1 cellular context compared by ENCODE assay signal in genomic region chr17:57466042-57466471, GRCh38.
TF ChIP-seq lines count a peak whose summit lies in the region.

No MANE protein-coding gene starts in this region.

TF ChIP-seq in H1, 55 proteins besides CTCF, POLR2A, EP300 and RAD21 (continued from another document):
- TF ChIP-seq E2F6 (IDR thresholded peaks at IDR 0.05) (no peak), ATF2 (IDR thresholded peaks at IDR 0.05; ENCODE audit: low read length) (no peak), SP2 (IDR thresholded peaks at IDR 0.05; ENCODE audit: low read length) (no peak), RNF2 (IDR thresholded peaks at IDR 0.05; ENCODE audit: borderline replicate concordance, low read depth, low read length, missing control alignments, poor library complexity, severe bottlenecking) (no peak), CHD1 (IDR thresholded peaks at IDR 0.05; ENCODE audit: low read depth, low read length) (no peak), BACH1 (IDR thresholded peaks at IDR 0.05; ENCODE audit: low read length) (no peak), SIRT6 (IDR thresholded peaks at IDR 0.05; ENCODE audit: low read length) (no peak), SP1 (IDR thresholded peaks at IDR 0.05; ENCODE audit: low read depth, low read length) (0 out of 2 replicates have a peak, but pooled peaks have one; percentile 60), CEBPB (IDR thresholded peaks at IDR 0.05; ENCODE audit: low read depth, low read length) (peak; percentile 84), GABPA (IDR thresholded peaks at IDR 0.05; ENCODE audit: borderline replicate concordance, insufficient read depth, low read length) (no peak), KDM1A (IDR thresholded peaks at IDR 0.05; ENCODE audit: borderline replicate concordance, low read length) (no peak), CHD2 (IDR thresholded peaks at IDR 0.05; ENCODE audit: low read length) (no peak), TAF1 (IDR thresholded peaks at IDR 0.05; ENCODE audit: low read depth, low read length) (no peak), ATF3 (IDR thresholded peaks at IDR 0.05; ENCODE audit: insufficient read depth, low read depth, low read length) (no peak), SP4 (IDR thresholded peaks at IDR 0.05; ENCODE audit: low read length) (no peak), SIX5 (IDR thresholded peaks at IDR 0.05; ENCODE audit: low read depth, low read length) (no peak), EZH2 (IDR thresholded peaks at IDR 0.05; ENCODE audit: low read depth, low read length, severe bottlenecking) (no peak), JUND (IDR thresholded peaks at IDR 0.05; ENCODE audit: low read length) (no peak), NRF1 (IDR thresholded peaks at IDR 0.05; ENCODE audit: low read depth, low read length) (no peak), POLR2AphosphoS5 (IDR thresholded peaks at IDR 0.05; ENCODE audit: low read depth, low read length) (no peak), KDM5A (IDR thresholded peaks at IDR 0.05; ENCODE audit: low read length) (no peak), CTBP2 (IDR thresholded peaks at IDR 0.05; ENCODE audit: borderline replicate concordance, insufficient read depth, insufficient read length, low read length) (peak; percentile 64), SIN3A (conservative IDR thresholded peaks at IDR 0.05 in 1 of 2, IDR thresholded peaks at IDR 0.05 in 1 of 2; ENCODE audit: low read depth in 1 of 2, low read length in 2 of 2) (no peak), CBX8 (IDR thresholded peaks at IDR 0.05; ENCODE audit: borderline replicate concordance, low read depth, low read length) (no peak), SRF (IDR thresholded peaks at IDR 0.05; ENCODE audit: low read depth, low read length) (no peak), RFX5 (IDR thresholded peaks at IDR 0.05; ENCODE audit: borderline replicate concordance, low read depth, low read length) (no peak), GTF2F1 (IDR thresholded peaks at IDR 0.05; ENCODE audit: borderline replicate concordance, low read depth, low read length) (no peak), USF2 (IDR thresholded peaks at IDR 0.05; ENCODE audit: low read length) (no peak), ASH2L (IDR thresholded peaks at IDR 0.05; ENCODE audit: low read length) (no peak), YY1 (IDR thresholded peaks at IDR 0.05; ENCODE audit: low read depth, low read length) (0 out of 2 replicates have a peak, but pooled peaks have one; percentile 52), MAFK (IDR thresholded peaks at IDR 0.05; ENCODE audit: low read depth, low read length) (no peak), CREB1 (IDR thresholded peaks at IDR 0.05) (no peak), NANOG (IDR thresholded peaks at IDR 0.05; ENCODE audit: insufficient read depth, low read depth, low read length, poor library complexity, severe bottlenecking) (peak; percentile 94), SAP30 (IDR thresholded peaks at IDR 0.05; ENCODE audit: insufficient read depth, insufficient replicate concordance, low read length) (no peak), TAF7 (optimal IDR thresholded peaks at IDR 0.05; ENCODE audit: borderline replicate concordance, low read depth, low read length) (no peak), SUZ12 (IDR thresholded peaks at IDR 0.05; ENCODE audit: low read length) (no peak), HDAC2 (IDR thresholded peaks at IDR 0.05; ENCODE audit: borderline replicate concordance in 1 of 2, low read depth in 2 of 2, low read length in 2 of 2) (0 out of 4 replicates have a peak, but pooled peaks of 1 of the 2 experiments have one; percentile 61), ZNF274 (IDR thresholded peaks at IDR 0.05; ENCODE audit: borderline replicate concordance, extremely low read depth, low read length) (no peak), JUN (IDR thresholded peaks at IDR 0.05; ENCODE audit: low read depth, low read length) (no peak), PHF8 (conservative IDR thresholded peaks at IDR 0.05; ENCODE audit: low read depth, low read length) (no peak), RBBP5 (IDR thresholded peaks at IDR 0.05; ENCODE audit: borderline replicate concordance, low read depth, low read length) (no peak), FOSL1 (IDR thresholded peaks at IDR 0.05; ENCODE audit: insufficient read depth, low read depth, low read length) (no peak), TCF12 (IDR thresholded peaks at IDR 0.05; ENCODE audit: low read depth, low read length) (0 out of 2 replicates have a peak, but pooled peaks have one; percentile 16), KDM4A (IDR thresholded peaks at IDR 0.05; ENCODE audit: low read depth, low read length, severe bottlenecking) (no peak), CHD7 (IDR thresholded peaks at IDR 0.05; ENCODE audit: insufficient replicate concordance, low read length) (peak; percentile 45), TEAD4 (IDR thresholded peaks at IDR 0.05; ENCODE audit: low read depth, low read length) (peak; percentile 51)
- TF ChIP-seq, protein P1, sequence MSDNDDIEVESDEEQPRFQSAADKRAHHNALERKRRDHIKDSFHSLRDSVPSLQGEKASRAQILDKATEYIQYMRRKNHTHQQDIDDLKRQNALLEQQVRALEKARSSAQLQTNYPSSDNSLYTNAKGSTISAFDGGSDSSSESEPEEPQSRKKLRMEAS (IDR thresholded peaks at IDR 0.05) = no peak
TF ChIP-seq in H1: peak in this region for 12.
